Comparison of ENCODE assay signal across 20 cellular contexts in genomic region chr7:20188551-20188950, GRCh38. TPM values are rescaled to one million over a fixed set of nuclear protein-coding genes. Genes with fewer than 3 reads are reported as not detected.
DNase-seq lines count a peak whose midpoint lies in the region; ATAC-seq, FAIRE-seq and TF ChIP-seq lines count a peak whose summit lies in the region.
"Had no signal": no experiment of that assay in that cellular context is flagged by ENCODE, and none has a peak within 500 bp of the region (broad histone marks: within the 10 kb centered on the region; RNA-seq: fewer than 3 reads in every experiment).

No MANE protein-coding gene starts in this region.

- no peak overlapping the region for H3K4ac ChIP-seq in neuronal stem cell (ENCODE audit: low read length)

- no peaks in the 10 kb centered on the region for H3K36me3 ChIP-seq in neuronal stem cell (replicated peaks in 1 of 2; ENCODE audit: control insufficient read depth in 2 of 2, insufficient read depth in 2 of 2, low read length in 2 of 2)
- H3K36me3 ChIP-seq: BLaER1 had no signal

- H3K23ac ChIP-seq in neuronal stem cell (ENCODE audit: low read depth, low read length, poor library complexity): no peak overlapping the region

- FAIRE-seq in H54 (lab: Jason Lieb, UNC): peak; percentile 62
- FAIRE-seq: A549, D721Med, G401.6, GM12891 had no signal

- no peak overlapping the region for H3K4me3 Mint-ChIP-seq in activated B cell treated with CpG ODN at 0.5 μM for 24 hours
- no peak overlapping the region for H3K4me3 Mint-ChIP-seq in memory B cell
- H3K4me3 Mint-ChIP-seq in stimulated activated naive CD8-positive, alpha-beta T cell treated with anti-CD3 and anti-CD28 coated beads, Interleukin-15, amount 100 ng/mL, for 72 hours: no peak overlapping the region
- H3K4me3 Mint-ChIP-seq: CD4-positive, alpha-beta T cell; GM23338; H9 had no signal

- no peak overlapping the region for H3K4me2 ChIP-seq in neuronal stem cell (ENCODE audit: insufficient read depth, low read length, poor library complexity, severe bottlenecking)
- H3K4me2 ChIP-seq: A549, BLaER1, GM23338 had no signal

- DNase-seq in CD1c-positive myeloid dendritic cell (ENCODE audit: extremely low spot score): peak; percentile 21
- DNase-seq in H54 (ENCODE audit: insufficient read length, low spot score): no peak
- DNase-seq in activated B cell treated with CpG ODN at 0.5 μM for 24 hours: no peak
- no peak for DNase-seq in memory B cell (ENCODE audit: low spot score in 2 of 2)
- DNase-seq in stimulated activated naive CD8-positive, alpha-beta T cell treated with anti-CD3 and anti-CD28 coated beads, Interleukin-15, amount 100 ng/mL, for 72 hours: no peak
- DNase-seq in LoVo (ENCODE audit: low spot score): no peak
- no peak for DNase-seq in neuronal stem cell (ENCODE audit: low spot score)
- DNase-seq in stimulated activated CD4-positive, alpha-beta T cell treated with anti-CD3 and anti-CD28 coated beads, Interleukin-4, amount 100 ng/mL, for 4 hours: no peak
- DNase-seq: CD4-positive, alpha-beta T cell; DMS153; DMS79 treated with DMSO at 0.1 percent for 48 hours; EL; H9 had no signal

- no peak overlapping the region for H3K4me3 ChIP-seq in neuronal stem cell (ENCODE audit: low read length in 2 of 2)
- H3K4me3 ChIP-seq: A549, BLaER1, GM23338 had no signal

- CTCF ChIA-PET in activated B cell treated with CpG ODN at 0.5 μM for 24 hours (lab: Charles Lee): no interaction called here

- no peak for TF ChIP-seq POLR2A in H54 (IDR thresholded peaks at IDR 0.05; ENCODE audit: low read depth, low read length)

- H3K4me1 Mint-ChIP-seq in activated B cell treated with CpG ODN at 0.5 μM for 24 hours (peaks cover 40% of the 10 kb centered on the region), memory B cell (peaks cover 29% of the 10 kb centered on the region)
- H3K4me1 Mint-ChIP-seq in stimulated activated naive CD8-positive, alpha-beta T cell treated with anti-CD3 and anti-CD28 coated beads, Interleukin-15, amount 100 ng/mL, for 72 hours: no peaks in the 10 kb centered on the region

- POLR2A ChIA-PET in activated B cell treated with CpG ODN at 0.5 μM for 24 hours (lab: Charles Lee): interaction anchor here (1.7 kb wide), 1 partner anchor 12 kb away, joined by 4 read pairs; no protein-coding TSS in a partner anchor

- no peak overlapping the region for H2AFZ ChIP-seq in neuronal stem cell (ENCODE audit: low read length)
- H2AFZ ChIP-seq: GM23338 had no signal

- no peak overlapping the region for H3K18ac ChIP-seq in neuronal stem cell (ENCODE audit: low read length)

- H2BK120ac ChIP-seq in neuronal stem cell (ENCODE audit: low read depth, low read length): no peak overlapping the region

- H3K79me1 ChIP-seq in neuronal stem cell (ENCODE audit: low read depth, low read length): no peaks in the 10 kb centered on the region

- no peak overlapping the region for H2BK15ac ChIP-seq in neuronal stem cell (ENCODE audit: low read length)

- H4K8ac ChIP-seq in neuronal stem cell (ENCODE audit: low read depth, low read length): no peak overlapping the region

- no peak for TF ChIP-seq CTCF in activated B cell treated with CpG ODN at 0.5 μM for 24 hours (IDR thresholded peaks at IDR 0.05)

- H3K4me1 ChIP-seq in neuronal stem cell (ENCODE audit: control insufficient read depth in 2 of 2, insufficient read depth in 1 of 2, low read depth in 1 of 2, low read length in 2 of 2): no peaks in the 10 kb centered on the region
- H3K4me1 ChIP-seq: A549 had no signal

- no peaks in the 10 kb centered on the region for H3K27me3 Mint-ChIP-seq in activated B cell treated with CpG ODN at 0.5 μM for 24 hours
- H3K27me3 Mint-ChIP-seq in memory B cell: no peaks in the 10 kb centered on the region
- no peaks in the 10 kb centered on the region for H3K27me3 Mint-ChIP-seq in stimulated activated naive CD8-positive, alpha-beta T cell treated with anti-CD3 and anti-CD28 coated beads, Interleukin-15, amount 100 ng/mL, for 72 hours
- H3K27me3 Mint-ChIP-seq: CD4-positive, alpha-beta T cell had no signal

- peaks cover 0 to 3% of the 10 kb centered on the region in 2 donors for H3K9me3 ChIP-seq in neuronal stem cell (replicated peaks in 1 of 2; ENCODE audit: control insufficient read depth in 2 of 2, insufficient read depth in 1 of 2, low read depth in 1 of 2, low read length in 2 of 2)
- H3K9me3 ChIP-seq: A549, BLaER1 had no signal

- no peak overlapping the region for H2AK5ac ChIP-seq in neuronal stem cell (ENCODE audit: low read depth, low read length)

- H3K27ac Mint-ChIP-seq in activated B cell treated with CpG ODN at 0.5 μM for 24 hours (peak overlapping the region; percentile 73), memory B cell (peak overlapping the region; percentile 22)
- H3K27ac Mint-ChIP-seq in stimulated activated naive CD8-positive, alpha-beta T cell treated with anti-CD3 and anti-CD28 coated beads, Interleukin-15, amount 100 ng/mL, for 72 hours: no peak overlapping the region
- H3K27ac Mint-ChIP-seq: CD4-positive, alpha-beta T cell; GM23338; H9 had no signal

- WGBS in neuronal stem cell (ENCODE audit: extremely low coverage in 2 of 2, insufficient read length in 2 of 2, insufficient replicate concordance in 1 of 2), 2 donors: no CpG with 5 or more reads among the region's 1 CpG

- no peak overlapping the region for H2BK12ac ChIP-seq in neuronal stem cell (ENCODE audit: low read length)

- ATAC-seq in activated B cell treated with CpG ODN at 0.5 μM for 24 hours (ENCODE audit: low read depth): no peak
- ATAC-seq in memory B cell (ENCODE audit: low read depth): no peak
- no peak for ATAC-seq in stimulated activated naive CD8-positive, alpha-beta T cell treated with anti-CD3 and anti-CD28 coated beads, Interleukin-15, amount 100 ng/mL, for 72 hours
- ATAC-seq: A549, GM23338 had no signal

- no peaks in the 10 kb centered on the region for H3K27me3 ChIP-seq in neuronal stem cell (ENCODE audit: control insufficient read depth in 3 of 3, insufficient read depth in 3 of 3, low read depth in 1 of 3, low read length in 3 of 3)
- H3K27me3 ChIP-seq: BLaER1 had no signal

- H3K9me3 Mint-ChIP-seq in activated B cell treated with CpG ODN at 0.5 μM for 24 hours: peaks cover 14% of the 10 kb centered on the region
- peaks cover 9% of the 10 kb centered on the region for H3K9me3 Mint-ChIP-seq in memory B cell
- H3K9me3 Mint-ChIP-seq in stimulated activated naive CD8-positive, alpha-beta T cell treated with anti-CD3 and anti-CD28 coated beads, Interleukin-15, amount 100 ng/mL, for 72 hours: peaks cover 6 to 9% of the 10 kb centered on the region in 2 donors

- H2BK5ac ChIP-seq in neuronal stem cell (ENCODE audit: low read length): no peak overlapping the region

- no peak overlapping the region for H3K14ac ChIP-seq in neuronal stem cell (ENCODE audit: low read length)

- intact Hi-C loops in activated B cell treated with CpG ODN at 0.5 μM for 24 hours (cut with micrococcal nuclease): no loop called here

- H3K36me3 Mint-ChIP-seq in activated B cell treated with CpG ODN at 0.5 μM for 24 hours (ENCODE audit: low read depth) (peaks cover 18% of the 10 kb centered on the region), memory B cell (peaks cover 18% of the 10 kb centered on the region)

- H4K91ac ChIP-seq in neuronal stem cell (ENCODE audit: low read depth, low read length, poor library complexity): no peak overlapping the region

- H3K9ac ChIP-seq in neuronal stem cell (ENCODE audit: low read depth, low read length, poor library complexity): no peak overlapping the region
- H3K9ac ChIP-seq: BLaER1 had no signal

- H3K27ac ChIP-seq in neuronal stem cell (replicated peaks; ENCODE audit: low read length): no peak overlapping the region
- H3K27ac ChIP-seq: A549, BLaER1 had no signal

RNA-seq across cellular contexts. Expression of gene MACC1, which starts 28.6 kb away (rescaled TPM):
- total RNA-seq in activated B cell treated with CpG ODN at 0.5 μM for 24 hours: 13.9 and 20.3 TPM in 2 replicates
- 0.42 TPM for polyA plus RNA-seq in neuronal stem cell (2013, experiment 1 of 2)
- 0.44 TPM for polyA plus RNA-seq in neuronal stem cell (2013, experiment 2 of 2)
- total RNA-seq: HT1080 had no signal

Comparison
In these comparisons a context has a peak if more than half of its experiments do, and no peak if none do; other contexts are left out.
1. H3K27ac Mint-ChIP-seq: peak in activated B cell treated with CpG ODN at 0.5 μM for 24 hours (single experiment) and memory B cell (single experiment); none in stimulated activated naive CD8-positive, alpha-beta T cell treated with anti-CD3 and anti-CD28 coated beads, Interleukin-15, amount 100 ng/mL, for 72 hours (0 of 2).